ENCODE assay signal across 8 cellular contexts in genomic region chr12:27710592-27711311, GRCh38. TPM values are rescaled to one million over a fixed set of nuclear protein-coding genes. Genes with fewer than 3 reads are reported as not detected.
A peak's percentile ranks its signal among the peaks of the same experiment; 100 is the strongest.
DNase-seq lines count a peak whose midpoint lies in the region; ATAC-seq and TF ChIP-seq lines count a peak whose summit lies in the region.

Gene MRPS35, plus strand, starts transcription at chr12:27710832. Its CDS starts 12 bp downstream, at chr12:27710844.

- DNase-seq in DMS 273 treated with DMSO at 0.1 percent for 48 hours (lab: John Stamatoyannopoulos, UW) (peak; percentile 61), OCI-LY7 (ENCODE audit: low spot score) (peak; percentile 91), activated T-cell treated with anti-CD3 and anti-CD28 coated beads for 24 hours (ENCODE audit: low read depth) (peak; percentile 85), epithelial cell of esophagus (ENCODE audit: low read depth) (peak; percentile 95), mucosa of gallbladder (ENCODE audit: low spot score) (peak; percentile 93)
- DNase-seq in stimulated activated CD8-positive, alpha-beta memory T cell treated with anti-CD3 and anti-CD28 coated beads, Interleukin-4, amount 100 ng/mL, for 24 hours (ENCODE audit: low read depth): peak; percentile 85

- BruUV-seq in OCI-LY7 (replicated peaks; lab: Mats Ljungman, UMichigan): no TSS peak

- POLR2A ChIA-PET in OCI-LY7 (lab: Charles Lee): interaction anchor here (0.6 to 1.4 kb wide), 7 partner anchors 11 to 635 kb away, joined by 3 to 4 read pairs (median 3); no protein-coding TSS in a partner anchor

- H3K4me3 ChIP-seq in HUES6 (ENCODE audit: low read depth, low read length) (peak within 1 kb of the TSS; percentile 94), OCI-LY7 (ENCODE audit: low read depth, low read length, poor library complexity, severe bottlenecking) (peak within 1 kb of the TSS; percentile 86), epithelial cell of esophagus (ENCODE audit: low read length) (peak within 1 kb of the TSS; percentile 100)

- no peaks in the 10 kb centered on the region for H3K9me2 ChIP-seq in OCI-LY7 (ENCODE audit: insufficient read depth, low read length)

- ATAC-seq in GM21447 (IDR thresholded peaks at IDR 0.05; ENCODE audit: unreplicated experiment): peak; percentile 97

- H3K4me2 ChIP-seq in OCI-LY7 (ENCODE audit: low read length): peak within 1 kb of the TSS; percentile 83

- H3K27ac ChIP-seq in HUES6 (ENCODE audit: low read depth, low read length) (peak within 1 kb of the TSS; percentile 87), OCI-LY7 (ENCODE audit: low read depth, low read length, poor library complexity, severe bottlenecking) (peak within 1 kb of the TSS; percentile 41)

- peak within 1 kb of the TSS; percentile 97 for H2AFZ ChIP-seq in OCI-LY7 (ENCODE audit: low read length)

- H3K79me2 ChIP-seq in OCI-LY7 (ENCODE audit: insufficient read depth, low read depth, low read length): peaks cover 41% of the 10 kb centered on the region

- CTCF ChIA-PET in OCI-LY7 (lab: Charles Lee; ENCODE audit: unreplicated experiment): no interaction called here

- peaks cover 3% of the 10 kb centered on the region; the same call in 1 of the 2 replicates for H4K20me1 ChIP-seq in OCI-LY7 (ENCODE audit: insufficient read depth, low read length)

- H3K36me3 ChIP-seq in HUES6 (ENCODE audit: control insufficient read depth, insufficient read depth, low read length): peaks cover 13% of the 10 kb centered on the region
- H3K36me3 ChIP-seq in OCI-LY7 (ENCODE audit: insufficient read depth, low read length): peaks cover 31% of the 10 kb centered on the region

- H3K4me1 ChIP-seq in HUES6 (ENCODE audit: control insufficient read depth, insufficient read depth, low read length): no peaks in the 10 kb centered on the region
- H3K4me1 ChIP-seq in OCI-LY7 (ENCODE audit: insufficient read depth, low read length, poor library complexity, severe bottlenecking): peaks cover 15% of the 10 kb centered on the region

- TF ChIP-seq CTCF in OCI-LY7 (conservative IDR thresholded peaks at IDR 0.05; ENCODE audit: low read length) (no peak), epithelial cell of esophagus (IDR thresholded peaks at IDR 0.05; ENCODE audit: insufficient read depth, low read depth, low read length, missing control alignments) (no peak)

- H3K9me3 ChIP-seq in HUES6 (ENCODE audit: control insufficient read depth, insufficient read depth, low read depth, low read length) (no peaks in the 10 kb centered on the region), OCI-LY7 (ENCODE audit: low read length) (no peaks in the 10 kb centered on the region)

- intact Hi-C loops in OCI-LY7 (cut with micrococcal nuclease; ENCODE audit: unreplicated experiment): loop anchor here (2.0 to 10.0 kb wide), 2 partner anchors 70 to 484 kb away; partner anchors contain the start of genes CCDC91, KLHL42 and MANSC4

- no peaks in the 10 kb centered on the region for H3K27me3 ChIP-seq in HUES6 (ENCODE audit: control insufficient read depth, insufficient read depth, low read length)

- peak within 1 kb of the TSS; percentile 92 for H3K9ac ChIP-seq in HUES6 (ENCODE audit: low read length)

RNA-seq across cellular contexts. Expression of gene MRPS35, which starts in this region (rescaled TPM):
- total RNA-seq in OCI-LY7 (2014; rRNA removed; shearing (Covaris generic)): 32.6 and 33.9 TPM in 2 replicates
- 44.2 and 45.5 TPM in 2 replicates for total RNA-seq in OCI-LY7 (2022)
- total RNA-seq in mucosa of gallbladder: 39.9 TPM

Comparison
In these comparisons a context has a peak if more than half of its experiments do, and no peak if none do; other contexts are left out.
1. Peak in every context shown above with its lines: DNase-seq, ATAC-seq, H3K4me3 ChIP-seq and H3K27ac ChIP-seq.